4 cellular contexts compared by ENCODE assay signal in genomic region chr19:49043548-49043947, GRCh38. TPM values are rescaled to one million over a fixed set of nuclear protein-coding genes. Genes with fewer than 3 reads are reported as not detected.
"Had no signal": no experiment of that assay in that cellular context is flagged by ENCODE, and none has a peak within 500 bp of the region (broad histone marks: within the 10 kb centered on the region; RNA-seq: fewer than 3 reads in every experiment).

CGB5 (plus strand) TSS chr19:49043848; CDS start chr19:49044210, 362 bp downstream.

RNA-seq across cellular contexts. Expression of gene CGB5, which starts in this region (rescaled TPM):
- total RNA-seq: GM23248, GM23338, H7, H9 had no signal
- polyA plus RNA-seq: GM23338 had no signal
